ENCODE assay signal across 22 cellular contexts in the genomic region with DNA sequence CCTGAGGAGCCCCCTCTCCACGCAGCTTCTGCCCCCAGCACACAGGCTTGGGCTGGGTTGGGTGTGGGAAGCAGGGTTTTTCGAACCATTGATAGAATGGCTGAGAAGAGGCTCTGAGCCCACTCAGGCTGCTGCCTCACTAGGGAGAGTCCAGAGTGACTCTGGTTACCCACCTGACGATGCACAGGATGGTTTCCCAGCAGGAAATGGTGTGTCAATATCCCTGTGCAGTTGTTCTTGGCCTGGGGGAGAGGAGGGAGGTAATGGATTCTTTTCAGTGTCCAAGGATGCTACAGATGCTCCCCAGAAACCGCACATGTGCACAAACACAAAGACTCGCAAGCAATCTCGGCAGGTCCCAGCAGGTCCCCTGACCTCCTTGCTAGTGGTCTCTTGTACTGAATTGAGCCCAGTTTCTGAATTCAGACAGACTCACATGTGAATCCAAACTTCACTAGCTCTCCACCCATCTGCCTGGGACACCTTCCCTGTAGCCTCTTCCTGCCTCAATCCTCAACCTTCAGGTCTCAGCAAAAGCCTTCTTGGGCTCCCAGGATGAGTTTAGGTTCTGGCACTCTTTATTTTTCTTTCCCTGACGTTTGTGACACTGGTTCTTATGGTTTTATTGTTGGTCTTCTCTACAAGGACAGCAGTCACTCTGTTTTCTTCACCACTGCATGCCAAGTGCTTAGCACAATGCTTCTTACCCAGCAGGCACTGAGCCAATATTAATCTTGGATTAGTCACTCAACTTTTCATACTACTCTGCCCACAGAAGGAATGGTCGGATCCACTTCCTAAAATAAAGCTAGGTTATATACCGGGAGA.
DNase-seq lines count a peak whose midpoint lies in the region; ATAC-seq and TF ChIP-seq lines count a peak whose summit lies in the region.
"Had no signal": no experiment of that assay in that cellular context is flagged by ENCODE, and none has a peak within 500 bp of the region (broad histone marks: within the 10 kb centered on the region; RNA-seq: fewer than 3 reads in every experiment).

No MANE protein-coding gene starts in this region.

- H3K4me3 ChIP-seq in BE2C (ENCODE audit: low read depth, low read length) (no peak overlapping the region), Peyer's patch (no peak overlapping the region), epithelial cell of esophagus (ENCODE audit: low read length) (no peak overlapping the region), mucosa of rectum (ENCODE audit: low read length in 2 of 2) (no peak overlapping the region), PC-9 (no peak overlapping the region)
- H3K4me3 ChIP-seq: A549, skin epidermis had no signal

- CTCF ChIA-PET in PC-9 (lab: Charles Lee): interaction anchor here (0.6 kb wide), 1 partner anchor 95 kb away, joined by 3 read pairs; no protein-coding TSS in a partner anchor

- DNase-seq in BE2C (peak; percentile 100), Peyer's patch (no peak), epithelial cell of esophagus (ENCODE audit: low read depth) (peak; percentile 70), PC-9 (no peak), NCI-H2227 (lab: John Stamatoyannopoulos, UW; ENCODE audit: unreplicated experiment) (no peak)
- DNase-seq in stimulated activated CD4-positive, alpha-beta T cell treated with anti-CD3 and anti-CD28 coated beads, Interleukin-2, amount 100 ng/mL, for 24 hours: no peak
- DNase-seq: activated CD4-positive, alpha-beta T cell treated with anti-CD3 and anti-CD28 coated beads for 4 hours; activated gamma-delta T cell treated with Interleukin-2 at 50 U/mL for 16 hours; activated T-cell treated with anti-CD3 and anti-CD28 coated beads, Interleukin-2, amount 50 U/mL, for 4 hours; CD8-positive, alpha-beta T cell; erythroblast; foreskin fibroblast; GOT3; left cardiac atrium; NCI-H1417; NCI-H2081; stimulated activated CD4-positive, alpha-beta T cell treated with anti-CD3 and anti-CD28 coated beads, Interleukin-2, amount 100 ng/mL, for 48 hours had no signal

- no peak for ATAC-seq in GM18858 (IDR thresholded peaks at IDR 0.05; ENCODE audit: unreplicated experiment)
- ATAC-seq: activated T-cell treated with anti-CD3 and anti-CD28 coated beads, Interleukin-2, amount 50 U/mL, for 4 hours; CD8-positive, alpha-beta T cell; left cardiac atrium; Right ventricle myocardium inferior had no signal

- no peak overlapping the region for H3K4me2 ChIP-seq in PC-9
- H3K4me2 ChIP-seq: A549 had no signal

- no peaks in the 10 kb centered on the region for H3K79me2 ChIP-seq in PC-9 (ENCODE audit: low read depth)

- H3K36me3 ChIP-seq in BE2C (no peaks in the 10 kb centered on the region), Peyer's patch (no peaks in the 10 kb centered on the region), mucosa of rectum (ENCODE audit: control insufficient read depth in 2 of 2, insufficient read depth in 2 of 2, low read length in 2 of 2) (no peaks in the 10 kb centered on the region), PC-9 (ENCODE audit: low read depth) (no peaks in the 10 kb centered on the region)

- H3K9me3 ChIP-seq in BE2C (peaks cover 25% of the 10 kb centered on the region), Peyer's patch (peaks cover 0 to under 1% (median 0%) of the 10 kb centered on the region in 4 donors), mucosa of rectum (ENCODE audit: control insufficient read depth in 2 of 2, low read length in 2 of 2) (no peaks in the 10 kb centered on the region), PC-9 (ENCODE audit: insufficient read depth, low read depth) (no peaks in the 10 kb centered on the region)

- BruUV-seq in PC-9 (replicated peaks; lab: Mats Ljungman, UMichigan): no TSS peak

- intact Hi-C loops in PC-9 (cut with micrococcal nuclease; ENCODE audit: unreplicated experiment): no loop called here

- no peak for TF ChIP-seq CTCF in BE2C (IDR thresholded peaks at IDR 0.05; ENCODE audit: low read depth, low read length)
- no peak for TF ChIP-seq CTCF in Peyer's patch (IDR thresholded peaks at IDR 0.05)
- no peak for TF ChIP-seq CTCF in epithelial cell of esophagus (IDR thresholded peaks at IDR 0.05; ENCODE audit: insufficient read depth, low read depth, low read length, missing control alignments)
- no peak for TF ChIP-seq CTCF in PC-9 (conservative IDR thresholded peaks at IDR 0.05)

- H4K20me1 ChIP-seq in PC-9 (ENCODE audit: insufficient read depth): no peaks in the 10 kb centered on the region; the same call in 1 of the 2 replicates

- no peak overlapping the region for H2AFZ ChIP-seq in PC-9

- H3K9ac ChIP-seq in mucosa of rectum (ENCODE audit: low read depth in 1 of 2, low read length in 2 of 2): no peak overlapping the region

- POLR2A ChIA-PET in PC-9 (lab: Charles Lee; ENCODE audit: unreplicated experiment): no interaction called here

- H3K27me3 ChIP-seq in BE2C (no peaks in the 10 kb centered on the region), Peyer's patch (no peaks in the 10 kb centered on the region), mucosa of rectum (ENCODE audit: control insufficient read depth in 2 of 2, insufficient read depth in 2 of 2, low read length in 2 of 2) (no peaks in the 10 kb centered on the region), PC-9 (ENCODE audit: insufficient read depth, low read depth) (peaks cover 63% of the 10 kb centered on the region)

- no peaks in the 10 kb centered on the region for H3K9me2 ChIP-seq in PC-9 (ENCODE audit: insufficient read depth)

- H3K27ac ChIP-seq in Peyer's patch: peak overlapping the region in 3 of 4 donors; percentile 12 to 80 (median 75)
- H3K27ac ChIP-seq in mucosa of rectum (ENCODE audit: low read depth in 2 of 2, low read length in 2 of 2): peak overlapping the region; percentile 18 to 38
- no peak overlapping the region for H3K27ac ChIP-seq in PC-9
- H3K27ac ChIP-seq: A549, skin epidermis had no signal

- no peak for TF ChIP-seq POLR2A in Peyer's patch (IDR thresholded peaks at IDR 0.05)

- H3K4me1 ChIP-seq in BE2C: peaks cover 42% of the 10 kb centered on the region
- peaks cover 0 to 13% (median 7%) of the 10 kb centered on the region in 4 donors for H3K4me1 ChIP-seq in Peyer's patch
- H3K4me1 ChIP-seq in mucosa of rectum (ENCODE audit: control insufficient read depth in 2 of 2, insufficient read depth in 2 of 2, low read length in 2 of 2): peaks cover 19 to 27% of the 10 kb centered on the region in 2 donors
- no peaks in the 10 kb centered on the region for H3K4me1 ChIP-seq in PC-9 (replicated peaks; ENCODE audit: insufficient read depth)
- H3K4me1 ChIP-seq: A549 had no signal

- H3F3A ChIP-seq in PC-9 (ENCODE audit: insufficient read depth, low read depth): no peaks in the 10 kb centered on the region

Comparison
In these comparisons a context has a peak if more than half of its experiments do, and no peak if none do; other contexts are left out.
1. DNase-seq: peak in BE2C (single experiment) and epithelial cell of esophagus (single experiment); none in Peyer's patch (0 of 3), stimulated activated CD4-positive, alpha-beta T cell treated with anti-CD3 and anti-CD28 coated beads, Interleukin-2, amount 100 ng/mL, for 24 hours (0 of 2), PC-9 (0 of 2) and NCI-H2227 (single experiment).